Comparison of ENCODE assay signal across 15 cellular contexts in the genomic region with DNA sequence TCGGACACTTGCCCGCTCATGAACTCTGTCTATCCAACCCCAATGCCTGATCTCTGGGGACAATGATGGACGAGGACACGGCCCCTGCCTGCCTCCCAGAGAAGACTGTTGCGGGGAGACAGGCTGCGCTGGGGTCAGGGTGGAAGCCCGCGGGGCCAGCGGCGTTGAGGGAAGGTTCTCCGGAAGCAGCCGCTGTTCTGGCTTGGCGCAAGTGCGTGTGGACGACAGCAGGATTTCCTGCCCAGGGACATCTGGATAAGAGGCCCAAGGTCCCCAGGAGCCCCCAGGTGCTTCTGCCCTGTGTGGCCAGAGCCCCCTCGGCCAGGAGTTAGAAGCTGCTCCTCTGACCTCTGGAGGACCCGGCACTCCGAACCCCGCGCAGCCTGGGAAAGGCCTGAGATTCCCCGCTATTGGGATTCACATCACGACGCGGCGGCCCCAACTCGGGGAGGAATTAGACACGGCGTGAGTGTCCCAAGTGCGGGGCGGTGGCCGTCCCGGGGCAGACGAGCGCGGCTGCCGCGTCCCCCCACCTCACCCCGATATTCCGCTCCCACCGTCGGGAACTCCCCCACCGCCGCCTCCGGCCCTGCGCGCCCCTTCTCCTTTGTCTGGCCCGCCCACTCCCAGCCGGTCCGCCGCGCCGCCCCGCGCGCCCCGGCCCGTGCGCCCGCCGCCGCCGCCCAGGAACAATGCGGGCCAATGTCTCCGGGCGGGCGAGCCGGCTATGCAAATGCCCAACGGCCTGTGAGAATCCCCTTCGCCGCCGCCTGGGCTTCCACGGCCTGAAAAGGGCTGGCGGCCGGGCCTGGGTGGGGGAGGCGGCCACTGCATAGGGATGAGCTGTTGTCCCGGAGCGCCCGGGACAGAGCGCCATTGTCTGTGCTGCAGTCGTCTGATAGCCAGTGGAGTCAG. TPM values are rescaled to one million over a fixed set of nuclear protein-coding genes. Genes with fewer than 3 reads are reported as not detected.
DNase-seq lines count a peak whose midpoint lies in the region; ATAC-seq, FAIRE-seq and TF ChIP-seq lines count a peak whose summit lies in the region.
"Had no signal": no experiment of that assay in that cellular context is flagged by ENCODE, and none has a peak within 500 bp of the region (broad histone marks: within the 10 kb centered on the region; RNA-seq: fewer than 3 reads in every experiment).

No MANE protein-coding gene starts in this region.

- H3K4me2 ChIP-seq in endothelial cell of umbilical vein (ENCODE audit: insufficient read depth, low read length): no peak overlapping the region

- H2AFZ ChIP-seq in endothelial cell of umbilical vein (ENCODE audit: low read depth, low read length): no peak overlapping the region

- DNase-seq in NCI-H82 (lab: John Stamatoyannopoulos, UW) (peak; percentile 44), NCI-H82 treated with DMSO at 0.1 percent for 48 hours (lab: John Stamatoyannopoulos, UW; ENCODE audit: unreplicated experiment) (no peak), endothelial cell of umbilical vein (ENCODE audit: low read depth, low spot score) (no peak), GM19238 (ENCODE audit: insufficient read length, low spot score) (no peak), DMS79 (lab: John Stamatoyannopoulos, UW) (no peak)
- DNase-seq: activated T-cell treated with anti-CD3 and anti-CD28 coated beads for 4 hours, cerebellar nuclear complex, GF-D8, NCI-H1105, T1000 had no signal

- H3K27me3 ChIP-seq in endothelial cell of umbilical vein (ENCODE audit: control insufficient read depth in 2 of 2, insufficient read depth in 2 of 2, low read length in 2 of 2): peaks cover 26 to 36% of the 10 kb centered on the region in 2 experiments
- H3K27me3 ChIP-seq: ovary had no signal

- no peak for TF ChIP-seq CTCF in endothelial cell of umbilical vein (IDR thresholded peaks at IDR 0.05; ENCODE audit: extremely low read depth in 1 of 2, insufficient read depth in 1 of 2, low read depth in 1 of 2, low read length in 2 of 2)

- peaks cover 3% of the 10 kb centered on the region for H3K4me1 ChIP-seq in endothelial cell of umbilical vein (ENCODE audit: control insufficient read depth, extremely low read depth, insufficient read depth, low read length)
- peaks cover 39% of the 10 kb centered on the region for H3K4me1 ChIP-seq in mesodermal cell (ENCODE audit: control insufficient read depth, insufficient read depth, low read length, poor library complexity, severe bottlenecking)

- FAIRE-seq in endothelial cell of umbilical vein (lab: Jason Lieb, UNC): peak; percentile 64
- FAIRE-seq: A204.1 had no signal

- no peaks in the 10 kb centered on the region for H3K9me3 ChIP-seq in endothelial cell of umbilical vein (replicated peaks; ENCODE audit: control insufficient read depth, insufficient read depth, low read length)
- H3K9me3 ChIP-seq in mesodermal cell (ENCODE audit: control insufficient read depth, low read length): no peaks in the 10 kb centered on the region
- H3K9me3 ChIP-seq: ovary had no signal

- H3K9me1 ChIP-seq in endothelial cell of umbilical vein (replicated peaks; ENCODE audit: control insufficient read depth, extremely low read depth, insufficient read depth, low read length): no peaks in the 10 kb centered on the region

- H3K36me3 ChIP-seq in endothelial cell of umbilical vein (ENCODE audit: control insufficient read depth in 2 of 2, extremely low read depth in 1 of 2, insufficient read depth in 2 of 2, low read length in 2 of 2) (no peaks in the 10 kb centered on the region), mesodermal cell (ENCODE audit: control insufficient read depth, insufficient read depth, low read length) (no peaks in the 10 kb centered on the region)
- H3K36me3 ChIP-seq: ovary had no signal

- no peak for TF ChIP-seq POLR2A in endothelial cell of umbilical vein (IDR thresholded peaks at IDR 0.05; ENCODE audit: low read depth, low read length)

- dilution Hi-C loops in endothelial cell of umbilical vein (cut with MboI; ENCODE audit: extremely low pct_ligation_motif_present, low sequenced_read_pairs): no loop called here

- 24 to 27% methylated on average over 41 to 66 of the region's 80 CpGs for WGBS in mesodermal cell (ENCODE audit: insufficient coverage in 2 of 2), 2 experiments

- no peaks in the 10 kb centered on the region for H4K20me1 ChIP-seq in endothelial cell of umbilical vein (replicated peaks; ENCODE audit: control insufficient read depth, extremely low read depth, insufficient read depth, low read length)

- no peak for ATAC-seq in HG03135 (IDR thresholded peaks at IDR 0.05; ENCODE audit: unreplicated experiment)

- no peaks in the 10 kb centered on the region for H3K79me2 ChIP-seq in endothelial cell of umbilical vein (ENCODE audit: control insufficient read depth, insufficient read depth, low read length)

- CTCF ChIA-PET in endothelial cell of umbilical vein (lab: Charles Lee): interaction anchor here (1.7 to 3.2 kb wide), 4 partner anchors 7 to 221 kb away, joined by 5 to 111 read pairs (median 46); no protein-coding TSS in a partner anchor

- POLR2A ChIA-PET in endothelial cell of umbilical vein (lab: Charles Lee): no interaction called here

- no peak overlapping the region for H3K9ac ChIP-seq in endothelial cell of umbilical vein (replicated peaks; ENCODE audit: extremely low read depth, insufficient read depth, low read length)

- no peak overlapping the region for H3K4me3 ChIP-seq in endothelial cell of umbilical vein (replicated peaks in 1 of 3; ENCODE audit: insufficient read depth in 1 of 3, low read depth in 1 of 3, low read length in 3 of 3)
- peak overlapping the region; percentile 8 for H3K4me3 ChIP-seq in mesodermal cell (ENCODE audit: extremely low read depth, insufficient read depth, low read length, poor library complexity, severe bottlenecking)
- H3K4me3 ChIP-seq: ovary had no signal

- intact Hi-C loops in endothelial cell of umbilical vein (cut with micrococcal nuclease): no loop called here

- H3K27ac ChIP-seq in endothelial cell of umbilical vein (ENCODE audit: insufficient read depth, low read depth, low read length): no peak overlapping the region
- H3K27ac ChIP-seq in mesodermal cell (ENCODE audit: low read depth, low read length, severe bottlenecking): no peak overlapping the region
- peak overlapping the region; percentile 97 for H3K27ac ChIP-seq in temporal lobe (ENCODE audit: low read depth, low read length)
- H3K27ac ChIP-seq: ovary had no signal

- BruUV-seq in endothelial cell of umbilical vein (replicated peaks; lab: Mats Ljungman, UMichigan): no TSS peak

TF ChIP-seq in endothelial cell of umbilical vein, 7 proteins besides CTCF, POLR2A, EP300 and RAD21:
- peak; percentile 69 for TF ChIP-seq EZH2 (IDR thresholded peaks at IDR 0.05; ENCODE audit: borderline replicate concordance, low read depth, low read length, severe bottlenecking)
- TF ChIP-seq JUN (IDR thresholded peaks at IDR 0.05; ENCODE audit: borderline replicate concordance, insufficient read depth, insufficient read length, low read depth): no peak

RNA-seq across cellular contexts. Expression of gene RHBG, which starts 19.1 kb away (rescaled TPM):
- total RNA-seq in endothelial cell of umbilical vein (not detected in 2 replicates), temporal lobe (not detected)
- not detected in 2 replicates for polyA plus RNA-seq in endothelial cell of umbilical vein
- not detected in 2 replicates for polyA plus RNA-seq in endothelial cell of umbilical vein (2011; cell fraction: cytosol; rRNA removed)
- polyA plus RNA-seq in endothelial cell of umbilical vein (2011; cell fraction: nucleus; rRNA removed): not detected in 2 replicates
- polyA plus RNA-seq in endothelial cell of umbilical vein (2012): not detected in 2 replicates
- not detected in 2 replicates for polyA minus RNA-seq in endothelial cell of umbilical vein
- polyA minus RNA-seq in endothelial cell of umbilical vein (2011; cell fraction: cytosol; rRNA and poly(A)+ RNA removed): not detected
- not detected in 2 replicates for polyA minus RNA-seq in endothelial cell of umbilical vein (2011; cell fraction: nucleus; rRNA and poly(A)+ RNA removed)
- polyA plus RNA-seq in mesodermal cell (2013, experiment 1 of 2): 0.44 TPM
- 0.76 TPM for polyA plus RNA-seq in mesodermal cell (2013, experiment 2 of 2)

RNA-seq across cellular contexts. Expression of gene TSACC, which starts 49.8 kb away (rescaled TPM):
- total RNA-seq in endothelial cell of umbilical vein (0.69 TPM in 1 of 2 replicates, not detected in the other), temporal lobe (not detected)
- 0.38 and 0.94 TPM in 2 replicates for polyA plus RNA-seq in endothelial cell of umbilical vein
- polyA plus RNA-seq in endothelial cell of umbilical vein (2011; cell fraction: cytosol; rRNA removed): 0.15 and 0.16 TPM in 2 replicates
- not detected in 2 replicates for polyA plus RNA-seq in endothelial cell of umbilical vein (2011; cell fraction: nucleus; rRNA removed)
- not detected in 2 replicates for polyA plus RNA-seq in endothelial cell of umbilical vein (2012)
- not detected in 2 replicates for polyA minus RNA-seq in endothelial cell of umbilical vein
- not detected for polyA minus RNA-seq in endothelial cell of umbilical vein (2011; cell fraction: cytosol; rRNA and poly(A)+ RNA removed)
- not detected in 2 replicates for polyA minus RNA-seq in endothelial cell of umbilical vein (2011; cell fraction: nucleus; rRNA and poly(A)+ RNA removed)
- polyA plus RNA-seq in mesodermal cell (2013, experiment 1 of 2): not detected
- not detected for polyA plus RNA-seq in mesodermal cell (2013, experiment 2 of 2)
- total RNA-seq: ovary had no signal

RNA-seq across cellular contexts. Expression of gene CCT3, which starts 50.1 kb away (rescaled TPM):
- 330 and 367 TPM in 2 replicates for total RNA-seq in endothelial cell of umbilical vein
- 255 and 276 TPM in 2 replicates for polyA plus RNA-seq in endothelial cell of umbilical vein
- polyA plus RNA-seq in endothelial cell of umbilical vein (2011; cell fraction: cytosol; rRNA removed): 398 and 417 TPM in 2 replicates
- polyA plus RNA-seq in endothelial cell of umbilical vein (2011; cell fraction: nucleus; rRNA removed): 208 and 265 TPM in 2 replicates
- 267 and 391 TPM in 2 replicates for polyA plus RNA-seq in endothelial cell of umbilical vein (2012)
- polyA minus RNA-seq in endothelial cell of umbilical vein: 344 and 372 TPM in 2 replicates
- 436 TPM for polyA minus RNA-seq in endothelial cell of umbilical vein (2011; cell fraction: cytosol; rRNA and poly(A)+ RNA removed)
- 72.6 and 99.4 TPM in 2 replicates for polyA minus RNA-seq in endothelial cell of umbilical vein (2011; cell fraction: nucleus; rRNA and poly(A)+ RNA removed)
- 308 TPM for polyA plus RNA-seq in mesodermal cell (2013, experiment 1 of 2)
- polyA plus RNA-seq in mesodermal cell (2013, experiment 2 of 2): 292 TPM
- total RNA-seq in temporal lobe: 267 TPM
